In genomic region chr4:87981505-87981904, GRCh38 we compare ENCODE assay signal across 10 cellular contexts. TPM values are rescaled to one million over a fixed set of nuclear protein-coding genes. Genes with fewer than 3 reads are reported as not detected.
"Had no signal": no experiment of that assay in that cellular context is flagged by ENCODE, and none has a peak within 500 bp of the region (broad histone marks: within the 10 kb centered on the region; RNA-seq: fewer than 3 reads in every experiment).

No MANE protein-coding gene starts in this region.

- H3K36me3 ChIP-seq: HAP-1 had no signal

- ATAC-seq: HCT116 had no signal

- H3K4me3 ChIP-seq: GM23248, HAP-1 had no signal

- H3K9me3 ChIP-seq: HAP-1 had no signal

- H3K4me3 Mint-ChIP-seq: HFFc6, IgD-negative memory B cell had no signal

- H3K9me3 Mint-ChIP-seq: HFFc6 had no signal

- H3K36me3 Mint-ChIP-seq: IgD-negative memory B cell had no signal

- H3K9ac ChIP-seq: GM23248, KMS-11 had no signal

- H2AFZ ChIP-seq: GM23248 had no signal

- H3K4me1 ChIP-seq: HAP-1 had no signal

- H3K27ac Mint-ChIP-seq: HFFc6, IgD-negative memory B cell had no signal

- H3K4me1 Mint-ChIP-seq: IgD-negative memory B cell had no signal

- DNase-seq: GM23248, GOT3, H7, HFFc6, KBM-7 had no signal

- H3K27ac ChIP-seq: GM23248, KMS-11 had no signal

- H3K4me2 ChIP-seq: KMS-11 had no signal

- FAIRE-seq: HTR-8/SVneo had no signal

RNA-seq across cellular contexts. Expression of gene SPP1, which starts 6.0 kb away (rescaled TPM):
- polyA plus RNA-seq: IgD-negative memory B cell had no signal
